ENCODE assay signal across 9 cellular contexts in genomic region chr9:5303840-5304795, GRCh38. TPM values are rescaled to one million over a fixed set of nuclear protein-coding genes. Genes with fewer than 3 reads are reported as not detected.
DNase-seq lines count a peak whose midpoint lies in the region; ATAC-seq, FAIRE-seq and TF ChIP-seq lines count a peak whose summit lies in the region.
"Not testable (repeated sequence)": the region's sequence is repeated elsewhere in the genome, so short reads cannot be mapped to it uniquely, and the experiment has no call there.
"Had no signal": no experiment of that assay in that cellular context is flagged by ENCODE, and none has a peak within 500 bp of the region (broad histone marks: within the 10 kb centered on the region; RNA-seq: fewer than 3 reads in every experiment).

TSS of gene RLN2 (minus strand) at chr9:5304716. CDS start at chr9:5304580, 136 bp downstream.

- ATAC-seq in GM21360 (IDR thresholded peaks at IDR 0.05; ENCODE audit: unreplicated experiment) (peak; percentile 99), HG02943 (IDR thresholded peaks at IDR 0.05; ENCODE audit: low read depth, unreplicated experiment) (peak; percentile 99), left lung (peak; percentile 100)
- ATAC-seq in central memory CD8-positive, alpha-beta T cell (replicated peaks; ENCODE audit: extremely low read depth, poor library complexity, severe bottlenecking), result peak; percentile 98
- ATAC-seq in stimulated activated naive B cell treated with anti-CD40 and anti-IgM and Interleukin-4, amounts not matched to agents 10 μg/mL and 1 μg/mL and 100 μg/mL, for 72 hours (replicated peaks), result peak; percentile 99 to 100

- TF ChIP-seq CTCF in left lung (IDR thresholded peaks at IDR 0.05), result not testable (repeated sequence)

- not testable (repeated sequence) for H3K36me3 Mint-ChIP-seq in central memory CD8-positive, alpha-beta T cell (ENCODE audit: insufficient read depth); stimulated activated naive B cell treated with anti-CD40 and anti-IgM and Interleukin-4, amounts not matched to agents 10 μg/mL and 1 μg/mL and 100 μg/mL, for 72 hours

- peak; percentile 100 for FAIRE-seq in GM12892 (lab: Jason Lieb, UNC)

- not testable (repeated sequence) for H3K27ac ChIP-seq in HUES64 (ENCODE audit: low read depth, low read length); left lung

- H3K4me1 Mint-ChIP-seq in central memory CD8-positive, alpha-beta T cell, result peaks cover 23% of the 10 kb centered on the region
- not testable (repeated sequence) for H3K4me1 Mint-ChIP-seq in stimulated activated naive B cell treated with anti-CD40 and anti-IgM and Interleukin-4, amounts not matched to agents 10 μg/mL and 1 μg/mL and 100 μg/mL, for 72 hours

- H3K27ac Mint-ChIP-seq in central memory CD8-positive, alpha-beta T cell (ENCODE audit: low read depth), result peak within 1 kb of the TSS; percentile 38
- H3K27ac Mint-ChIP-seq in stimulated activated naive B cell treated with anti-CD40 and anti-IgM and Interleukin-4, amounts not matched to agents 10 μg/mL and 1 μg/mL and 100 μg/mL, for 72 hours, result not testable (repeated sequence)

- not testable (repeated sequence) for H3K9me3 ChIP-seq in HUES64 (ENCODE audit: insufficient read depth, low read depth, low read length); left lung

- intact Hi-C loops in left lung (cut with DNase I), result not testable (repeated sequence)

- not testable (repeated sequence) for TF ChIP-seq POLR2A in GM12892 (IDR thresholded peaks at IDR 0.05; ENCODE audit: low read depth, low read length)

- peak within 1 kb of the TSS; percentile 30; the same call in 1 of the 2 replicates for H3K4me3 ChIP-seq in HUES64 (ENCODE audit: low read length)
- H3K4me3 ChIP-seq in left lung, result not testable (repeated sequence)

- not testable (repeated sequence) for DNase-seq in GM12892 (ENCODE audit: insufficient read length); central memory CD8-positive, alpha-beta T cell (ENCODE audit: low spot score in 2 of 2); left lung; stimulated activated naive B cell treated with anti-CD40 and anti-IgM and Interleukin-4, amounts not matched to agents 10 μg/mL and 1 μg/mL and 100 μg/mL, for 72 hours
- DNase-seq in activated CD4-positive, CD25-positive, alpha-beta regulatory T cell treated with anti-CD3 and anti-CD28 coated beads, Interleukin-2, amount 50 U/mL, for 72 hours, result peak; percentile 33

- not testable (repeated sequence) for H3K27me3 ChIP-seq in HUES64 (ENCODE audit: insufficient read depth, low read length); left lung

- H3K9ac ChIP-seq in HUES64 (ENCODE audit: low read depth, low read length), result not testable (repeated sequence)

- not testable (repeated sequence) for H3K27me3 Mint-ChIP-seq in central memory CD8-positive, alpha-beta T cell; stimulated activated naive B cell treated with anti-CD40 and anti-IgM and Interleukin-4, amounts not matched to agents 10 μg/mL and 1 μg/mL and 100 μg/mL, for 72 hours

- not testable (repeated sequence) for H3K9me3 Mint-ChIP-seq in central memory CD8-positive, alpha-beta T cell; stimulated activated naive B cell treated with anti-CD40 and anti-IgM and Interleukin-4, amounts not matched to agents 10 μg/mL and 1 μg/mL and 100 μg/mL, for 72 hours

- peak within 1 kb of the TSS; percentile 53 for H3K4me3 Mint-ChIP-seq in central memory CD8-positive, alpha-beta T cell
- H3K4me3 Mint-ChIP-seq in stimulated activated naive B cell treated with anti-CD40 and anti-IgM and Interleukin-4, amounts not matched to agents 10 μg/mL and 1 μg/mL and 100 μg/mL, for 72 hours, result peak within 1 kb of the TSS; percentile 0 to 23

- not testable (repeated sequence) for H3K36me3 ChIP-seq in HUES64 (ENCODE audit: insufficient read depth, low read length); left lung

- H3K4me1 ChIP-seq in HUES64 (ENCODE audit: insufficient read depth, low read length); left lung: not testable (repeated sequence)

- WGBS in HUES64, result 77% methylated on average over 15 of the region's 50 CpGs

RNA-seq across cellular contexts. Expression of gene RLN2, which starts in this region (rescaled TPM):
- polyA plus RNA-seq in GM12892 (2012; ENCODE audit: missing spikeins), result 7.2 TPM
- polyA plus RNA-seq in HUES64 (2013, experiment 1 of 2), result 2.4 TPM
- 1.8 TPM for polyA plus RNA-seq in HUES64 (2013, experiment 2 of 2)
- total RNA-seq in left lung, result 1 to 10 TPM in 1 of 2 donors, under 1 TPM in 1; 0.55 to 2.3 TPM
- total RNA-seq: tibial nerve had no signal
